In genomic region chr17:78442648-78443128, GRCh38 we compare ENCODE assay signal across 11 cellular contexts.
A peak's percentile ranks its signal among the peaks of the same experiment; 100 is the strongest.
DNase-seq lines count a peak whose midpoint lies in the region; TF ChIP-seq lines count a peak whose summit lies in the region.
"Had no signal": no experiment of that assay in that cellular context is flagged by ENCODE, and none has a peak within 500 bp of the region (broad histone marks: within the 10 kb centered on the region; RNA-seq: fewer than 3 reads in every experiment).

No MANE protein-coding gene starts in this region.

- no CpG with 5 or more reads among the region's 18 CpGs for WGBS in H9 (ENCODE audit: extremely low coverage, insufficient read length, low lambda C conversion rate)

- H2BK120ac ChIP-seq in H9 (ENCODE audit: low read depth, low read length, poor library complexity, severe bottlenecking): no peak overlapping the region

- no peak overlapping the region for H4K91ac ChIP-seq in H9 (ENCODE audit: insufficient read length, low read depth, low read length)

- H3K27ac ChIP-seq in H9 (ENCODE audit: insufficient read length, low read depth, low read length): no peak overlapping the region
- H3K27ac ChIP-seq in SJCRH30: no peak overlapping the region
- no peak overlapping the region for H3K27ac ChIP-seq in MM.1S (ENCODE audit: low read length)

- no peak overlapping the region for H2AK5ac ChIP-seq in H9 (ENCODE audit: insufficient read length, low read length)

- H3K27ac Mint-ChIP-seq in nephron progenitor cell (peak overlapping the region; percentile 27), H9 (no peak overlapping the region)
- H3K27ac Mint-ChIP-seq: activated naive CD8-positive, alpha-beta T cell treated with anti-CD3 and anti-CD28 coated beads, Interleukin-2, amount 10 ng/mL, durations not matched to agents 7 days and 5 days had no signal

- peaks cover 26% of the 10 kb centered on the region for H3K4me1 Mint-ChIP-seq in nephron progenitor cell
- no peaks in the 10 kb centered on the region for H3K4me1 Mint-ChIP-seq in H9
- H3K4me1 Mint-ChIP-seq: activated naive CD8-positive, alpha-beta T cell treated with anti-CD3 and anti-CD28 coated beads, Interleukin-2, amount 10 ng/mL, durations not matched to agents 7 days and 5 days had no signal

- no peak overlapping the region for H3K56ac ChIP-seq in H9 (ENCODE audit: insufficient read length, low read depth, low read length)

- H3K9me2 ChIP-seq in MM.1S (replicated peaks; ENCODE audit: insufficient read depth, low read length): no peaks in the 10 kb centered on the region

- H4K8ac ChIP-seq in H9 (replicated peaks; ENCODE audit: insufficient read length, low read depth, low read length): no peak overlapping the region

- no peaks in the 10 kb centered on the region for H3K27me3 ChIP-seq in H9 (ENCODE audit: insufficient read depth, low read length)
- no peaks in the 10 kb centered on the region for H3K27me3 ChIP-seq in SJCRH30
- H3K27me3 ChIP-seq in MM.1S (replicated peaks; ENCODE audit: insufficient read depth, low read length): peaks cover 37% of the 10 kb centered on the region

- H3K4me2 ChIP-seq in H9 (ENCODE audit: insufficient read depth, insufficient read length, low read length) (no peak overlapping the region), MM.1S (ENCODE audit: low read depth, low read length) (no peak overlapping the region)

- H3K4me3 Mint-ChIP-seq in nephron progenitor cell (peak overlapping the region; percentile 21), H9 (no peak overlapping the region)
- H3K4me3 Mint-ChIP-seq: activated naive CD8-positive, alpha-beta T cell treated with anti-CD3 and anti-CD28 coated beads, Interleukin-2, amount 10 ng/mL, durations not matched to agents 7 days and 5 days had no signal

- peaks cover 12% of the 10 kb centered on the region for H3K27me3 Mint-ChIP-seq in nephron progenitor cell (ENCODE audit: low read depth, poor library complexity)
- peaks cover 1% of the 10 kb centered on the region; the same call in 1 of the 2 replicates for H3K27me3 Mint-ChIP-seq in H9 (ENCODE audit: low read depth)

- no peak overlapping the region for H3K14ac ChIP-seq in H9 (ENCODE audit: insufficient read depth, low read length)

- H3F3A ChIP-seq in MM.1S (ENCODE audit: insufficient read depth, low read length): no peaks in the 10 kb centered on the region

- H3K36me3 ChIP-seq in SJCRH30: no peaks in the 10 kb centered on the region
- no peaks in the 10 kb centered on the region for H3K36me3 ChIP-seq in MM.1S (replicated peaks; ENCODE audit: insufficient read depth, low read length)

- no peak overlapping the region for H2BK5ac ChIP-seq in H9 (ENCODE audit: insufficient read length, low read length)

- H3K9ac ChIP-seq in H9 (ENCODE audit: extremely low read depth, insufficient read length, low read length): no peak overlapping the region
- no peak overlapping the region for H3K9ac ChIP-seq in MM.1S (ENCODE audit: low read length)

- no peak overlapping the region for H2BK15ac ChIP-seq in H9 (ENCODE audit: low read depth, low read length)

- no peaks in the 10 kb centered on the region for H4K20me1 ChIP-seq in H9 (ENCODE audit: control insufficient read depth, insufficient read depth, insufficient read length)
- no peaks in the 10 kb centered on the region for H4K20me1 ChIP-seq in MM.1S (ENCODE audit: insufficient read depth, low read length)

- H3K18ac ChIP-seq in H9 (ENCODE audit: insufficient read length, low read depth, low read length): no peak overlapping the region

- no peak overlapping the region for H2BK12ac ChIP-seq in H9 (ENCODE audit: insufficient read length, low read depth, low read length)

- no peak overlapping the region for H3K4ac ChIP-seq in H9 (ENCODE audit: low read depth, low read length)

- H3K36me3 Mint-ChIP-seq in nephron progenitor cell (ENCODE audit: low read depth) (no peaks in the 10 kb centered on the region), H9 (ENCODE audit: insufficient read depth in 1 of 3, low read depth in 3 of 3) (peaks cover 0 to 6% (median 0%) of the 10 kb centered on the region in 3 experiments; a peak in 2 of 7 replicates)

- DNase-seq in AML-193 (lab: John Stamatoyannopoulos, UW) (peak; percentile 93 to 98), SIG-M5 (lab: John Stamatoyannopoulos, UW) (peak; percentile 61), fibroblast of villous mesenchyme (ENCODE audit: low read depth) (peak; percentile 73), nephron progenitor cell (no peak), H9 (no peak), SJCRH30 (no peak), NCI-H526 treated with DMSO at 0.1 percent for 48 hours (lab: John Stamatoyannopoulos, UW) (no peak), MM.1S (no peak)
- DNase-seq: activated naive CD8-positive, alpha-beta T cell treated with anti-CD3 and anti-CD28 coated beads, Interleukin-2, amount 10 ng/mL, durations not matched to agents 7 days and 5 days; islet precursor cell; NCI-H2029 treated with DMSO at 0.1 percent for 48 hours had no signal

- TF ChIP-seq CTCF in fibroblast of villous mesenchyme (IDR thresholded peaks at IDR 0.05; ENCODE audit: insufficient read depth, low read depth, low read length): no peak
- TF ChIP-seq CTCF in nephron progenitor cell (IDR thresholded peaks at IDR 0.05): no peak
- TF ChIP-seq CTCF in H9 (conservative IDR thresholded peaks at IDR 0.05): no peak
- no peak for TF ChIP-seq CTCF in MM.1S (IDR thresholded peaks at IDR 0.05; ENCODE audit: low read length)

- H3K9me3 ChIP-seq in H9 (ENCODE audit: control insufficient read depth, low read depth, low read length) (no peaks in the 10 kb centered on the region), SJCRH30 (replicated peaks) (no peaks in the 10 kb centered on the region), MM.1S (replicated peaks; ENCODE audit: insufficient read depth, low read length) (no peaks in the 10 kb centered on the region)

- no peak overlapping the region for H3T11ph ChIP-seq in H9 (ENCODE audit: low read length)

- no peaks in the 10 kb centered on the region for H3K23me2 ChIP-seq in H9 (ENCODE audit: insufficient read length, low read depth, low read length, poor library complexity, severe bottlenecking)

- H4K5ac ChIP-seq in H9 (ENCODE audit: insufficient read length, low read depth, low read length): no peak overlapping the region

- H3K9me3 Mint-ChIP-seq in nephron progenitor cell: peaks cover 6% of the 10 kb centered on the region
- peaks cover 10 to 13% of the 10 kb centered on the region in 2 experiments; a peak in 4 of 5 replicates for H3K9me3 Mint-ChIP-seq in H9

- no peak overlapping the region for H3K23ac ChIP-seq in H9 (ENCODE audit: insufficient read length, low read depth, low read length)

- H2AFZ ChIP-seq in H9 (ENCODE audit: low read length) (no peak overlapping the region), MM.1S (ENCODE audit: low read length) (no peak overlapping the region)

- H3K79me1 ChIP-seq in H9 (ENCODE audit: insufficient read depth, low read depth, low read length, poor library complexity, severe bottlenecking): no peaks in the 10 kb centered on the region

- no peak overlapping the region for H2BK20ac ChIP-seq in H9 (ENCODE audit: low read depth, low read length, poor library complexity, severe bottlenecking)

- no peak overlapping the region for H3K4me3 ChIP-seq in fibroblast of villous mesenchyme (ENCODE audit: low read depth, low read length)
- no peak overlapping the region for H3K4me3 ChIP-seq in SJCRH30
- H3K4me3 ChIP-seq in MM.1S (ENCODE audit: low read length): no peak overlapping the region

- no peaks in the 10 kb centered on the region for H3K79me2 ChIP-seq in H9 (ENCODE audit: insufficient read depth, low read length)
- no peaks in the 10 kb centered on the region for H3K79me2 ChIP-seq in MM.1S (ENCODE audit: low read length)

- no peaks in the 10 kb centered on the region for H3K4me1 ChIP-seq in H9 (ENCODE audit: insufficient read depth, low read length)
- peaks cover 6% of the 10 kb centered on the region; the same call in 1 of the 2 replicates for H3K4me1 ChIP-seq in SJCRH30
- H3K4me1 ChIP-seq in MM.1S (ENCODE audit: low read length): no peaks in the 10 kb centered on the region

Comparison
In these comparisons a context has a peak if more than half of its experiments do, and no peak if none do; other contexts are left out.
1. DNase-seq: peak in AML-193 (2 of 2), SIG-M5 (single experiment) and fibroblast of villous mesenchyme (single experiment); none in nephron progenitor cell (single experiment), H9 (single experiment), SJCRH30 (0 of 2), NCI-H526 treated with DMSO at 0.1 percent for 48 hours (single experiment) and MM.1S (single experiment).